Comparison of ENCODE assay signal across 8 cellular contexts in genomic region chr11:236774-237767, GRCh38. TPM values are rescaled to one million over a fixed set of nuclear protein-coding genes. Genes with fewer than 3 reads are reported as not detected.
DNase-seq lines count a peak whose midpoint lies in the region; ATAC-seq and TF ChIP-seq lines count a peak whose summit lies in the region.

Gene PSMD13 (plus strand): TSS chr11:236976. CDS start chr11:237050, 74 bp downstream.

- no peak for TF ChIP-seq CTCF in Caco-2 (IDR thresholded peaks at IDR 0.05; ENCODE audit: insufficient read depth in 1 of 2, low read depth in 1 of 2, low read length in 1 of 2, severe bottlenecking in 1 of 2, unreplicated experiment in 1 of 2)
- TF ChIP-seq CTCF in OCI-LY7 (conservative IDR thresholded peaks at IDR 0.05; ENCODE audit: low read length), result no peak

- peak; percentile 77 to 89 for DNase-seq in Caco-2
- peak; percentile 82 for DNase-seq in HT1080 (ENCODE audit: low read depth)
- peak; percentile 89 for DNase-seq in OCI-LY7 (ENCODE audit: low spot score)
- peak; percentile 93 for DNase-seq in activated T-cell treated with anti-CD3 and anti-CD28 coated beads, Interleukin-2, amount 50 U/mL, for 24 hours
- DNase-seq in stimulated activated CD8-positive, alpha-beta memory T cell treated with anti-CD3 and anti-CD28 coated beads, Interleukin-7, amount 100 ng/mL, for 24 hours (ENCODE audit: low read depth), result peak; percentile 72

- POLR2A ChIA-PET in Caco-2 (lab: Charles Lee) (interaction anchor here (0.5 to 2.5 kb wide), 4 partner anchors 21 to 541 kb away, joined by 3 to 10 read pairs (median 8); partner anchors contain the start of genes BET1L and RIC8A), OCI-LY7 (lab: Charles Lee) (interaction anchor here (0.8 to 2.3 kb wide), 7 partner anchors 9 to 211 kb away, joined by 3 to 9 read pairs (median 4); partner anchors contain the start of genes BET1L and RIC8A)

- no peaks in the 10 kb centered on the region for H3K27me3 ChIP-seq in Caco-2 (replicated peaks; ENCODE audit: control insufficient read depth, insufficient read depth, low read length)
- H3K27me3 ChIP-seq in muscle layer of colon (ENCODE audit: control insufficient read depth in 1 of 2, insufficient read depth in 2 of 2, low read length in 2 of 2), result no peaks in the 10 kb centered on the region

- peaks cover 10% of the 10 kb centered on the region; the same call in 1 of the 2 replicates for H4K20me1 ChIP-seq in OCI-LY7 (ENCODE audit: insufficient read depth, low read length)

- H3K27me3 Mint-ChIP-seq in Caco-2 (ENCODE audit: insufficient read depth, unreplicated experiment), result no peaks in the 10 kb centered on the region
- no peaks in the 10 kb centered on the region for H3K27me3 Mint-ChIP-seq in activated T-cell treated with anti-CD3 and anti-CD28 coated beads, Interleukin-2, amount 50 U/mL, for 24 hours

- H3K9me3 ChIP-seq in Caco-2 (no peaks in the 10 kb centered on the region), OCI-LY7 (ENCODE audit: low read length) (no peaks in the 10 kb centered on the region), muscle layer of colon (ENCODE audit: low read length) (no peaks in the 10 kb centered on the region)

- H3K9me2 ChIP-seq in OCI-LY7 (ENCODE audit: insufficient read depth, low read length), result no peaks in the 10 kb centered on the region

- H3K9ac ChIP-seq in muscle layer of colon (ENCODE audit: low read length), result peak within 1 kb of the TSS; percentile 88

- H3K27ac Mint-ChIP-seq in Caco-2 (ENCODE audit: unreplicated experiment), result peak within 1 kb of the TSS; percentile 89
- H3K27ac Mint-ChIP-seq in activated T-cell treated with anti-CD3 and anti-CD28 coated beads, Interleukin-2, amount 50 U/mL, for 24 hours, result peak within 1 kb of the TSS; percentile 100

- H3K79me2 ChIP-seq in OCI-LY7 (ENCODE audit: insufficient read depth, low read depth, low read length), result peaks cover 32% of the 10 kb centered on the region

- H3K4me3 Mint-ChIP-seq in Caco-2 (ENCODE audit: unreplicated experiment), result peak within 1 kb of the TSS; percentile 81
- H3K4me3 Mint-ChIP-seq in activated T-cell treated with anti-CD3 and anti-CD28 coated beads, Interleukin-2, amount 50 U/mL, for 24 hours, result peak within 1 kb of the TSS; percentile 99

- H3K4me1 Mint-ChIP-seq in Caco-2 (ENCODE audit: low read depth, unreplicated experiment), result no peaks in the 10 kb centered on the region
- peaks cover 47% of the 10 kb centered on the region for H3K4me1 Mint-ChIP-seq in activated T-cell treated with anti-CD3 and anti-CD28 coated beads, Interleukin-2, amount 50 U/mL, for 24 hours (ENCODE audit: low read depth)

- peaks cover 8% of the 10 kb centered on the region; the same call in 1 of the 2 replicates for H3K4me1 ChIP-seq in Caco-2
- H3K4me1 ChIP-seq in OCI-LY7 (ENCODE audit: insufficient read depth, low read length, poor library complexity, severe bottlenecking), result peaks cover 19% of the 10 kb centered on the region
- peaks cover 11% of the 10 kb centered on the region for H3K4me1 ChIP-seq in muscle layer of colon (ENCODE audit: insufficient read depth, low read length)

- ATAC-seq in GM19467 (IDR thresholded peaks at IDR 0.05; ENCODE audit: unreplicated experiment) (peak; percentile 65), esophagus mucosa (peak; percentile 89)

- CTCF ChIA-PET in Caco-2 (lab: Charles Lee) (interaction anchor here (1.7 kb wide), 1 partner anchor 14 kb away, joined by 6 read pairs; no protein-coding TSS in a partner anchor), OCI-LY7 (lab: Charles Lee; ENCODE audit: unreplicated experiment) (interaction anchor here (0.6 to 1.2 kb wide), 2 partner anchors 14 to 103 kb away, joined by 3 read pairs; no protein-coding TSS in a partner anchor)

- TSS peak; percentile 45 for BruUV-seq in Caco-2 (replicated peaks; lab: Mats Ljungman, UMichigan)
- no TSS peak for BruUV-seq in OCI-LY7 (replicated peaks; lab: Mats Ljungman, UMichigan)

- H2AFZ ChIP-seq in OCI-LY7 (ENCODE audit: low read length), result peak within 1 kb of the TSS; percentile 79

- intact Hi-C loops in Caco-2 (cut with micrococcal nuclease; ENCODE audit: unreplicated experiment) (loop anchor here (2.0 kb wide), 1 partner anchor 28 kb away; no protein-coding TSS in a partner anchor), OCI-LY7 (cut with micrococcal nuclease; ENCODE audit: unreplicated experiment) (loop anchor here (1.0 kb wide), 1 partner anchor 30 kb away; the partner anchor contains the start of genes BET1L and RIC8A)

- H3K4me3 ChIP-seq in Caco-2 (ENCODE audit: low read depth, low read length), result peak within 1 kb of the TSS; percentile 88
- H3K4me3 ChIP-seq in OCI-LY7 (ENCODE audit: low read depth, low read length, poor library complexity, severe bottlenecking), result peak within 1 kb of the TSS; percentile 99
- peak within 1 kb of the TSS; percentile 82 to 90 for H3K4me3 ChIP-seq in muscle layer of colon (ENCODE audit: low read depth in 1 of 2, low read length in 2 of 2)

- peak within 1 kb of the TSS; percentile 92 for H3K4me2 ChIP-seq in OCI-LY7 (ENCODE audit: low read length)

- peaks cover 41% of the 10 kb centered on the region for H3K36me3 Mint-ChIP-seq in Caco-2 (ENCODE audit: insufficient read depth, unreplicated experiment)
- H3K36me3 Mint-ChIP-seq in activated T-cell treated with anti-CD3 and anti-CD28 coated beads, Interleukin-2, amount 50 U/mL, for 24 hours (ENCODE audit: low read depth), result peaks cover 55% of the 10 kb centered on the region

- H3K36me3 ChIP-seq in Caco-2 (ENCODE audit: control insufficient read depth, insufficient read depth, low read length) (peaks cover 2% of the 10 kb centered on the region; the same call in 1 of the 2 replicates), OCI-LY7 (ENCODE audit: insufficient read depth, low read length) (peaks cover 31% of the 10 kb centered on the region), muscle layer of colon (ENCODE audit: insufficient read depth, low read length) (peaks cover 19% of the 10 kb centered on the region)

- no peaks in the 10 kb centered on the region for H3K9me3 Mint-ChIP-seq in Caco-2 (ENCODE audit: unreplicated experiment)
- no peaks in the 10 kb centered on the region for H3K9me3 Mint-ChIP-seq in activated T-cell treated with anti-CD3 and anti-CD28 coated beads, Interleukin-2, amount 50 U/mL, for 24 hours

- peak within 1 kb of the TSS; percentile 89 for H3K27ac ChIP-seq in OCI-LY7 (ENCODE audit: low read depth, low read length, poor library complexity, severe bottlenecking)
- H3K27ac ChIP-seq in muscle layer of colon (ENCODE audit: low read depth, low read length), result peak within 1 kb of the TSS; percentile 93

RNA-seq across cellular contexts. Expression of gene PSMD13, which starts in this region (rescaled TPM):
- total RNA-seq in Caco-2 (2022), result 162 and 172 TPM in 2 replicates
- 403 and 416 TPM in 2 replicates for total RNA-seq in HT1080 (2014; rRNA removed; shearing (Covaris generic))
- 274 and 277 TPM in 2 replicates for polyA plus RNA-seq in HT1080 (2015; cell fraction: cytosol; rRNA removed)
- polyA plus RNA-seq in HT1080 (2015; cell fraction: nucleus; rRNA removed), result 316 and 325 TPM in 2 replicates
- total RNA-seq in OCI-LY7 (2014; rRNA removed; shearing (Covaris generic)), result 146 and 156 TPM in 2 replicates
- total RNA-seq in OCI-LY7 (2022), result 134 and 154 TPM in 2 replicates
- 81.8 TPM for total RNA-seq in esophagus mucosa

Comparison
In these comparisons a context has a peak if more than half of its experiments do, and no peak if none do; other contexts are left out.
1. Peak in every context shown above with its lines: DNase-seq, ATAC-seq, H3K4me3 ChIP-seq and H3K27ac ChIP-seq.